Comparison of ENCODE assay signal across 20 cellular contexts in genomic region chr12:89826468-89826867, GRCh38.
"Had no signal": no experiment of that assay in that cellular context is flagged by ENCODE, and none has a peak within 500 bp of the region (broad histone marks: within the 10 kb centered on the region; RNA-seq: fewer than 3 reads in every experiment).

No MANE protein-coding gene starts in this region.

- H3K27ac Mint-ChIP-seq: activated B cell treated with CpG ODN at 0.5 μM for 24 hours; activated CD4-positive, alpha-beta memory T cell treated with anti-CD3 and anti-CD28 coated beads for 36 hours; activated naive CD4-positive, alpha-beta T cell treated with anti-CD3 and anti-CD28 coated beads, Interleukin-2, amount 10 ng/mL, durations not matched to agents 7 days and 5 days; activated naive CD8-positive, alpha-beta T cell treated with anti-CD3 and anti-CD28 coated beads, Interleukin-2, amount 50 U/mL, for 24 hours; brain had no signal

- H3K4me1 Mint-ChIP-seq: activated naive CD4-positive, alpha-beta T cell treated with anti-CD3 and anti-CD28 coated beads, Interleukin-2, amount 10 ng/mL, durations not matched to agents 7 days and 5 days had no signal

- H3K27ac ChIP-seq: dorsolateral prefrontal cortex, epithelial cell of prostate, foreskin keratinocyte, prostate gland, right atrium auricular region, suprapubic skin, upper lobe of left lung had no signal

- H3K4me3 Mint-ChIP-seq: activated B cell treated with CpG ODN at 0.5 μM for 24 hours; activated CD4-positive, alpha-beta memory T cell treated with anti-CD3 and anti-CD28 coated beads for 36 hours; activated naive CD4-positive, alpha-beta T cell treated with anti-CD3 and anti-CD28 coated beads, Interleukin-2, amount 10 ng/mL, durations not matched to agents 7 days and 5 days; activated naive CD8-positive, alpha-beta T cell treated with anti-CD3 and anti-CD28 coated beads, Interleukin-2, amount 50 U/mL, for 24 hours; brain; nephron progenitor cell; stimulated activated naive CD8-positive, alpha-beta T cell treated with anti-CD3 and anti-CD28 coated beads, Interleukin-15, amount 100 ng/mL, for 72 hours had no signal

- ATAC-seq: activated naive CD8-positive, alpha-beta T cell treated with anti-CD3 and anti-CD28 coated beads, Interleukin-2, amount 50 U/mL, for 24 hours; left lobe of liver; stimulated activated naive CD8-positive, alpha-beta T cell treated with anti-CD3 and anti-CD28 coated beads, Interleukin-15, amount 100 ng/mL, for 72 hours had no signal

- H3K9me3 ChIP-seq: prostate gland, right atrium auricular region, suprapubic skin, upper lobe of left lung had no signal

- H3K36me3 Mint-ChIP-seq: activated CD4-positive, alpha-beta memory T cell treated with anti-CD3 and anti-CD28 coated beads for 36 hours; activated naive CD4-positive, alpha-beta T cell treated with anti-CD3 and anti-CD28 coated beads, Interleukin-2, amount 10 ng/mL, durations not matched to agents 7 days and 5 days; brain had no signal

- DNase-seq: activated B cell treated with CpG ODN at 0.5 μM for 24 hours; activated CD4-positive, alpha-beta memory T cell treated with anti-CD3 and anti-CD28 coated beads for 36 hours; activated CD4-positive, alpha-beta T cell treated with anti-CD3 and anti-CD28 coated beads for 4 hours; activated naive CD4-positive, alpha-beta T cell treated with anti-CD3 and anti-CD28 coated beads, Interleukin-2, amount 10 ng/mL, durations not matched to agents 7 days and 5 days; activated naive CD8-positive, alpha-beta T cell treated with anti-CD3 and anti-CD28 coated beads, Interleukin-2, amount 50 U/mL, for 24 hours; anterior cingulate cortex; caudate nucleus; dorsolateral prefrontal cortex; foreskin keratinocyte; kidney; nephron progenitor cell; stimulated activated naive CD8-positive, alpha-beta T cell treated with anti-CD3 and anti-CD28 coated beads, Interleukin-15, amount 100 ng/mL, for 72 hours; upper lobe of left lung had no signal

- H3K4me3 ChIP-seq: dorsolateral prefrontal cortex, lung, prostate gland, right atrium auricular region, suprapubic skin, upper lobe of left lung had no signal

- H3K4me1 ChIP-seq: foreskin keratinocyte, prostate gland, right atrium auricular region, suprapubic skin, upper lobe of left lung had no signal

- H3K36me3 ChIP-seq: prostate gland, right atrium auricular region, suprapubic skin, upper lobe of left lung had no signal

- H3K27me3 Mint-ChIP-seq: activated B cell treated with CpG ODN at 0.5 μM for 24 hours; activated CD4-positive, alpha-beta memory T cell treated with anti-CD3 and anti-CD28 coated beads for 36 hours; activated naive CD4-positive, alpha-beta T cell treated with anti-CD3 and anti-CD28 coated beads, Interleukin-2, amount 10 ng/mL, durations not matched to agents 7 days and 5 days; activated naive CD8-positive, alpha-beta T cell treated with anti-CD3 and anti-CD28 coated beads, Interleukin-2, amount 50 U/mL, for 24 hours; brain; stimulated activated naive CD8-positive, alpha-beta T cell treated with anti-CD3 and anti-CD28 coated beads, Interleukin-15, amount 100 ng/mL, for 72 hours had no signal

- H3K9me3 Mint-ChIP-seq: activated B cell treated with CpG ODN at 0.5 μM for 24 hours; activated CD4-positive, alpha-beta memory T cell treated with anti-CD3 and anti-CD28 coated beads for 36 hours; activated naive CD4-positive, alpha-beta T cell treated with anti-CD3 and anti-CD28 coated beads, Interleukin-2, amount 10 ng/mL, durations not matched to agents 7 days and 5 days; activated naive CD8-positive, alpha-beta T cell treated with anti-CD3 and anti-CD28 coated beads, Interleukin-2, amount 50 U/mL, for 24 hours; brain had no signal

- H3K27me3 ChIP-seq: dorsolateral prefrontal cortex, foreskin keratinocyte, right atrium auricular region, suprapubic skin, upper lobe of left lung had no signal
